24 cellular contexts compared by ENCODE assay signal in the genomic region with DNA sequence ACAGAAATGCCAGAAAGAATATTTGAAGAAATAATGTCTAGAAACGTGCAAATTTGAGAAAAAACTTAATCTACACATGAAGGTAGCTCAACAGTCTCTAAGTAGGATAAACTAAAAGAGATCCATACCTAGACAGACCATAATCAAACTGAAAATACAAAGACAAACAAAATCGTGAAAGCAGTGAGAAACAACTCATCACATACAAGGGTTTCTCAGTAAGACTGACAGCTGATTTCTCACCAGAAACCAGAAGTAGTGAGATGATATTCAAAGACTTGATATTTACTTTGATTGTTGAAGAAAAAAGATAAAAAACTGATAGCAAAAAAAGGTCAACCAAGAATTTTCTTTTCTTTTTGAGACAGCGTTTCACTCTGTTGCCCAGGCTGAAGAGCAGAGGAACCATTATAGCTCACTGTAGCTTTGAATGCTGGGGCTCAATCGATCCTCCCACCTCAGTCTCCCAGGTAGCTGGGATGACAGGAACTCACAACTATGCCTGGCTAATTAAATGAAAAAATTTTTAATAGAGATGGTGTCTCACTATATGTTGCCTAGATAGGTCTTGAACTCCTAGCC. TPM values are rescaled to one million over a fixed set of nuclear protein-coding genes. Genes with fewer than 3 reads are reported as not detected.
DNase-seq lines count a peak whose midpoint lies in the region; ATAC-seq, FAIRE-seq and TF ChIP-seq lines count a peak whose summit lies in the region.
"Had no signal": no experiment of that assay in that cellular context is flagged by ENCODE, and none has a peak within 500 bp of the region (broad histone marks: within the 10 kb centered on the region; RNA-seq: fewer than 3 reads in every experiment).

No MANE protein-coding gene starts in this region.

- CTCF ChIA-PET in activated CD8-positive, alpha-beta T cell treated with anti-CD3 and anti-CD28 coated beads for 36 hours (lab: Charles Lee): interaction anchor here (0.6 kb wide), 1 partner anchor 59 kb away, joined by 3 read pairs; no protein-coding TSS in a partner anchor
- CTCF ChIA-PET in activated CD8-positive, alpha-beta T cell treated with anti-CD3 and anti-CD28 coated beads, Interleukin-2, amount 10 ng/mL, durations not matched to agents 7 days and 5 days (lab: Charles Lee): no interaction called here
- CTCF ChIA-PET in activated naive CD4-positive, alpha-beta T cell treated with anti-CD3 and anti-CD28 coated beads for 36 hours (lab: Charles Lee): interaction anchor here (1.5 kb wide), 1 partner anchor 38 kb away, joined by 4 read pairs; no protein-coding TSS in a partner anchor

- H3K27me3 Mint-ChIP-seq in activated CD8-positive, alpha-beta T cell treated with anti-CD3 and anti-CD28 coated beads for 36 hours: no peaks in the 10 kb centered on the region
- no peaks in the 10 kb centered on the region for H3K27me3 Mint-ChIP-seq in activated CD8-positive, alpha-beta T cell treated with anti-CD3 and anti-CD28 coated beads, Interleukin-2, amount 10 ng/mL, durations not matched to agents 7 days and 5 days (ENCODE audit: low read depth)
- H3K27me3 Mint-ChIP-seq in activated naive CD4-positive, alpha-beta T cell treated with anti-CD3 and anti-CD28 coated beads for 36 hours (ENCODE audit: low read depth): no peaks in the 10 kb centered on the region
- H3K27me3 Mint-ChIP-seq in activated T-helper 2 cell treated with anti-CD3 and anti-CD28 coated beads, Interferon-gamma antibody, Interleukin-2, Interleukin-4, amounts not matched to agents 10 μg/mL and 5 μg/mL and 100 μg/mL, durations not matched to agents 14 hours and 24 hours and 36 hours (ENCODE audit: low read depth): no peaks in the 10 kb centered on the region
- H3K27me3 Mint-ChIP-seq: CD4-positive, alpha-beta memory T cell had no signal

- POLR2A ChIA-PET in activated CD8-positive, alpha-beta T cell treated with anti-CD3 and anti-CD28 coated beads for 36 hours (lab: Charles Lee): interaction anchor here (0.8 to 0.9 kb wide), 4 partner anchors 10 to 54 kb away, joined by 3 read pairs; no protein-coding TSS in a partner anchor
- POLR2A ChIA-PET in activated CD8-positive, alpha-beta T cell treated with anti-CD3 and anti-CD28 coated beads, Interleukin-2, amount 10 ng/mL, durations not matched to agents 7 days and 5 days (lab: Charles Lee): no interaction called here

- H3K4me3 Mint-ChIP-seq in activated CD8-positive, alpha-beta T cell treated with anti-CD3 and anti-CD28 coated beads for 36 hours: no peak overlapping the region
- H3K4me3 Mint-ChIP-seq in activated CD8-positive, alpha-beta T cell treated with anti-CD3 and anti-CD28 coated beads, Interleukin-2, amount 10 ng/mL, durations not matched to agents 7 days and 5 days: no peak overlapping the region
- no peak overlapping the region for H3K4me3 Mint-ChIP-seq in activated naive CD4-positive, alpha-beta T cell treated with anti-CD3 and anti-CD28 coated beads for 36 hours
- no peak overlapping the region for H3K4me3 Mint-ChIP-seq in activated T-helper 2 cell treated with anti-CD3 and anti-CD28 coated beads, Interferon-gamma antibody, Interleukin-2, Interleukin-4, amounts not matched to agents 10 μg/mL and 5 μg/mL and 100 μg/mL, durations not matched to agents 14 hours and 24 hours and 36 hours (ENCODE audit: low read depth)
- no peak overlapping the region for H3K4me3 Mint-ChIP-seq in stimulated activated effector memory CD8-positive, alpha-beta T cell treated with anti-CD3 and anti-CD28 coated beads, Interleukin-12 subunit alpha, Interleukin-12 subunit beta, amount 100 ng/mL, for 72 hours
- H3K4me3 Mint-ChIP-seq: CD4-positive, alpha-beta memory T cell had no signal

- intact Hi-C loops in activated CD8-positive, alpha-beta T cell treated with anti-CD3 and anti-CD28 coated beads for 36 hours (cut with micrococcal nuclease): no loop called here
- intact Hi-C loops in activated naive CD4-positive, alpha-beta T cell treated with anti-CD3 and anti-CD28 coated beads for 36 hours (cut with micrococcal nuclease): loop anchor here (5.0 kb wide), 1 partner anchor 68 kb away; no protein-coding TSS in a partner anchor
- intact Hi-C loops in activated T-helper 2 cell treated with anti-CD3 and anti-CD28 coated beads, Interferon-gamma antibody, Interleukin-2, Interleukin-4, amounts not matched to agents 10 μg/mL and 5 μg/mL and 100 μg/mL, durations not matched to agents 14 hours and 24 hours and 36 hours (cut with micrococcal nuclease): no loop called here

- TF ChIP-seq POLR2A in GM12892 (IDR thresholded peaks at IDR 0.05; ENCODE audit: low read depth, low read length): no peak

- H3K9me3 Mint-ChIP-seq in activated CD8-positive, alpha-beta T cell treated with anti-CD3 and anti-CD28 coated beads for 36 hours: peaks cover 11% of the 10 kb centered on the region
- peaks cover 13% of the 10 kb centered on the region for H3K9me3 Mint-ChIP-seq in activated CD8-positive, alpha-beta T cell treated with anti-CD3 and anti-CD28 coated beads, Interleukin-2, amount 10 ng/mL, durations not matched to agents 7 days and 5 days (ENCODE audit: insufficient read depth)
- peaks cover 5 to 24% of the 10 kb centered on the region in 2 donors for H3K9me3 Mint-ChIP-seq in activated naive CD4-positive, alpha-beta T cell treated with anti-CD3 and anti-CD28 coated beads, Interleukin-2, amount 50 U/mL, for 72 hours
- peaks cover 21% of the 10 kb centered on the region for H3K9me3 Mint-ChIP-seq in activated naive CD4-positive, alpha-beta T cell treated with anti-CD3 and anti-CD28 coated beads for 36 hours
- peaks cover 41% of the 10 kb centered on the region for H3K9me3 Mint-ChIP-seq in activated T-helper 2 cell treated with anti-CD3 and anti-CD28 coated beads, Interferon-gamma antibody, Interleukin-2, Interleukin-4, amounts not matched to agents 10 μg/mL and 5 μg/mL and 100 μg/mL, durations not matched to agents 14 hours and 24 hours and 36 hours
- H3K9me3 Mint-ChIP-seq in stimulated activated effector memory CD8-positive, alpha-beta T cell treated with anti-CD3 and anti-CD28 coated beads, Interleukin-12 subunit alpha, Interleukin-12 subunit beta, amount 100 ng/mL, for 72 hours: no peaks in the 10 kb centered on the region

- FAIRE-seq in GM12892 (lab: Jason Lieb, UNC): no peak
- FAIRE-seq: A204.1, RCC 7860 had no signal

- H3K4me1 Mint-ChIP-seq in activated CD8-positive, alpha-beta T cell treated with anti-CD3 and anti-CD28 coated beads for 36 hours (ENCODE audit: low read depth): peaks cover 58% of the 10 kb centered on the region
- peaks cover 18% of the 10 kb centered on the region for H3K4me1 Mint-ChIP-seq in activated CD8-positive, alpha-beta T cell treated with anti-CD3 and anti-CD28 coated beads, Interleukin-2, amount 10 ng/mL, durations not matched to agents 7 days and 5 days (ENCODE audit: low read depth)
- H3K4me1 Mint-ChIP-seq in activated naive CD4-positive, alpha-beta T cell treated with anti-CD3 and anti-CD28 coated beads for 36 hours (ENCODE audit: low read depth): peaks cover 64% of the 10 kb centered on the region
- peaks cover 19% of the 10 kb centered on the region for H3K4me1 Mint-ChIP-seq in activated T-helper 2 cell treated with anti-CD3 and anti-CD28 coated beads, Interferon-gamma antibody, Interleukin-2, Interleukin-4, amounts not matched to agents 10 μg/mL and 5 μg/mL and 100 μg/mL, durations not matched to agents 14 hours and 24 hours and 36 hours (ENCODE audit: low read depth)
- H3K4me1 Mint-ChIP-seq in stimulated activated effector memory CD8-positive, alpha-beta T cell treated with anti-CD3 and anti-CD28 coated beads, Interleukin-12 subunit alpha, Interleukin-12 subunit beta, amount 100 ng/mL, for 72 hours: peaks cover 56% of the 10 kb centered on the region

- DNase-seq in activated CD8-positive, alpha-beta T cell treated with anti-CD3 and anti-CD28 coated beads for 36 hours: no peak
- DNase-seq in activated CD8-positive, alpha-beta T cell treated with anti-CD3 and anti-CD28 coated beads, Interleukin-2, amount 10 ng/mL, durations not matched to agents 7 days and 5 days: no peak
- no peak for DNase-seq in activated naive CD4-positive, alpha-beta T cell treated with anti-CD3 and anti-CD28 coated beads, Interleukin-2, amount 50 U/mL, for 72 hours (ENCODE audit: low spot score in 2 of 2)
- no peak for DNase-seq in activated naive CD4-positive, alpha-beta T cell treated with anti-CD3 and anti-CD28 coated beads for 36 hours
- DNase-seq in activated T-helper 2 cell treated with anti-CD3 and anti-CD28 coated beads, Interferon-gamma antibody, Interleukin-2, Interleukin-4, amounts not matched to agents 10 μg/mL and 5 μg/mL and 100 μg/mL, durations not matched to agents 14 hours and 24 hours and 36 hours (ENCODE audit: low spot score): no peak
- DNase-seq in stimulated activated effector memory CD8-positive, alpha-beta T cell treated with anti-CD3 and anti-CD28 coated beads, Interleukin-12 subunit alpha, Interleukin-12 subunit beta, amount 100 ng/mL, for 72 hours (ENCODE audit: low spot score in 2 of 2): no peak
- DNase-seq in GM12892 (ENCODE audit: insufficient read length) (no peak), midbrain (lab: John Stamatoyannopoulos, UW) (no peak)
- DNase-seq: AML-193; C1 segment of cervical spinal cord; CD4-positive, alpha-beta memory T cell; COR-L47; DMS53; GOT3; HCEC 1CT; IMR-90; MM.1S; NCI-H2029; NCI-H446; NCI-H524 treated with DMSO at 0.1 percent for 48 hours; NCI-H774; SIG-M5 had no signal

- TF ChIP-seq CTCF in activated CD8-positive, alpha-beta T cell treated with anti-CD3 and anti-CD28 coated beads for 36 hours (IDR thresholded peaks at IDR 0.05): no peak

- ATAC-seq in activated CD8-positive, alpha-beta T cell treated with anti-CD3 and anti-CD28 coated beads for 36 hours: no peak
- ATAC-seq in activated CD8-positive, alpha-beta T cell treated with anti-CD3 and anti-CD28 coated beads, Interleukin-2, amount 10 ng/mL, durations not matched to agents 7 days and 5 days: no peak
- ATAC-seq in activated naive CD4-positive, alpha-beta T cell treated with anti-CD3 and anti-CD28 coated beads, Interleukin-2, amount 50 U/mL, for 72 hours: peak; percentile 44 to 70
- peak; percentile 77 for ATAC-seq in stimulated activated effector memory CD8-positive, alpha-beta T cell treated with anti-CD3 and anti-CD28 coated beads, Interleukin-12 subunit alpha, Interleukin-12 subunit beta, amount 100 ng/mL, for 72 hours

- H3K27ac Mint-ChIP-seq in activated CD8-positive, alpha-beta T cell treated with anti-CD3 and anti-CD28 coated beads for 36 hours: peak overlapping the region; percentile 30
- no peak overlapping the region for H3K27ac Mint-ChIP-seq in activated CD8-positive, alpha-beta T cell treated with anti-CD3 and anti-CD28 coated beads, Interleukin-2, amount 10 ng/mL, durations not matched to agents 7 days and 5 days
- peak overlapping the region in 1 of 2 donors; percentile 5 for H3K27ac Mint-ChIP-seq in activated naive CD4-positive, alpha-beta T cell treated with anti-CD3 and anti-CD28 coated beads, Interleukin-2, amount 50 U/mL, for 72 hours
- no peak overlapping the region for H3K27ac Mint-ChIP-seq in activated naive CD4-positive, alpha-beta T cell treated with anti-CD3 and anti-CD28 coated beads for 36 hours
- peak overlapping the region; percentile 22 for H3K27ac Mint-ChIP-seq in activated T-helper 2 cell treated with anti-CD3 and anti-CD28 coated beads, Interferon-gamma antibody, Interleukin-2, Interleukin-4, amounts not matched to agents 10 μg/mL and 5 μg/mL and 100 μg/mL, durations not matched to agents 14 hours and 24 hours and 36 hours
- H3K27ac Mint-ChIP-seq in stimulated activated effector memory CD8-positive, alpha-beta T cell treated with anti-CD3 and anti-CD28 coated beads, Interleukin-12 subunit alpha, Interleukin-12 subunit beta, amount 100 ng/mL, for 72 hours: no peak overlapping the region

- H3K36me3 Mint-ChIP-seq in activated CD8-positive, alpha-beta T cell treated with anti-CD3 and anti-CD28 coated beads for 36 hours (ENCODE audit: low read depth): peaks cover 69% of the 10 kb centered on the region
- peaks cover 92% of the 10 kb centered on the region for H3K36me3 Mint-ChIP-seq in activated CD8-positive, alpha-beta T cell treated with anti-CD3 and anti-CD28 coated beads, Interleukin-2, amount 10 ng/mL, durations not matched to agents 7 days and 5 days (ENCODE audit: low read depth)
- peaks cover 47 to 70% of the 10 kb centered on the region in 2 donors for H3K36me3 Mint-ChIP-seq in activated naive CD4-positive, alpha-beta T cell treated with anti-CD3 and anti-CD28 coated beads, Interleukin-2, amount 50 U/mL, for 72 hours
- H3K36me3 Mint-ChIP-seq in activated naive CD4-positive, alpha-beta T cell treated with anti-CD3 and anti-CD28 coated beads for 36 hours (ENCODE audit: low read depth): peaks cover 66% of the 10 kb centered on the region
- peaks cover 77% of the 10 kb centered on the region for H3K36me3 Mint-ChIP-seq in activated T-helper 2 cell treated with anti-CD3 and anti-CD28 coated beads, Interferon-gamma antibody, Interleukin-2, Interleukin-4, amounts not matched to agents 10 μg/mL and 5 μg/mL and 100 μg/mL, durations not matched to agents 14 hours and 24 hours and 36 hours (ENCODE audit: low read depth)
- peaks cover 73% of the 10 kb centered on the region for H3K36me3 Mint-ChIP-seq in stimulated activated effector memory CD8-positive, alpha-beta T cell treated with anti-CD3 and anti-CD28 coated beads, Interleukin-12 subunit alpha, Interleukin-12 subunit beta, amount 100 ng/mL, for 72 hours

RNA-seq across cellular contexts. Expression of gene NPAT, which starts 17.4 kb away (rescaled TPM):
- 10 to 100 TPM; 32.1 to 37.1 TPM for total RNA-seq in activated CD8-positive, alpha-beta T cell treated with anti-CD3 and anti-CD28 coated beads for 36 hours
- total RNA-seq in activated CD8-positive, alpha-beta T cell treated with anti-CD3 and anti-CD28 coated beads, Interleukin-2, amount 10 ng/mL, durations not matched to agents 7 days and 5 days: 10 to 100 TPM; 46.7 to 57.2 TPM
- total RNA-seq in activated naive CD4-positive, alpha-beta T cell treated with anti-CD3 and anti-CD28 coated beads, Interleukin-2, amount 50 U/mL, for 72 hours: 10 to 100 TPM; 27.4 to 52.9 TPM
- total RNA-seq in activated naive CD4-positive, alpha-beta T cell treated with anti-CD3 and anti-CD28 coated beads for 36 hours: 10 to 100 TPM; 22.2 to 22.3 TPM
- 25.6 and 28.5 TPM in 2 replicates for total RNA-seq in activated T-helper 2 cell treated with anti-CD3 and anti-CD28 coated beads, Interferon-gamma antibody, Interleukin-2, Interleukin-4, amounts not matched to agents 10 μg/mL and 5 μg/mL and 100 μg/mL, durations not matched to agents 14 hours and 24 hours and 36 hours
- polyA plus RNA-seq in GM12892 (2012; ENCODE audit: missing spikeins): 13.1 TPM

RNA-seq across cellular contexts. Expression of gene ATM, which starts 17.9 kb away (rescaled TPM):
- 10 to 100 TPM; 75.8 to 77.5 TPM for total RNA-seq in activated CD8-positive, alpha-beta T cell treated with anti-CD3 and anti-CD28 coated beads for 36 hours
- 100 to 1,000 TPM; 206 to 214 TPM for total RNA-seq in activated CD8-positive, alpha-beta T cell treated with anti-CD3 and anti-CD28 coated beads, Interleukin-2, amount 10 ng/mL, durations not matched to agents 7 days and 5 days
- 10 to 100 TPM; 36.4 to 81.3 TPM for total RNA-seq in activated naive CD4-positive, alpha-beta T cell treated with anti-CD3 and anti-CD28 coated beads, Interleukin-2, amount 50 U/mL, for 72 hours
- 10 to 100 TPM; 29.5 to 30.6 TPM for total RNA-seq in activated naive CD4-positive, alpha-beta T cell treated with anti-CD3 and anti-CD28 coated beads for 36 hours
- total RNA-seq in activated T-helper 2 cell treated with anti-CD3 and anti-CD28 coated beads, Interferon-gamma antibody, Interleukin-2, Interleukin-4, amounts not matched to agents 10 μg/mL and 5 μg/mL and 100 μg/mL, durations not matched to agents 14 hours and 24 hours and 36 hours: 34.1 and 34.7 TPM in 2 replicates
- polyA plus RNA-seq in GM12892 (2012; ENCODE audit: missing spikeins): 55.5 TPM

Comparison
In these comparisons a context has a peak if more than half of its experiments do, and no peak if none do; other contexts are left out.
1. H3K27ac Mint-ChIP-seq: peak in activated CD8-positive, alpha-beta T cell treated with anti-CD3 and anti-CD28 coated beads for 36 hours (single experiment) and activated T-helper 2 cell treated with anti-CD3 and anti-CD28 coated beads, Interferon-gamma antibody, Interleukin-2, Interleukin-4, amounts not matched to agents 10 μg/mL and 5 μg/mL and 100 μg/mL, durations not matched to agents 14 hours and 24 hours and 36 hours (single experiment); none in activated CD8-positive, alpha-beta T cell treated with anti-CD3 and anti-CD28 coated beads, Interleukin-2, amount 10 ng/mL, durations not matched to agents 7 days and 5 days (single experiment), activated naive CD4-positive, alpha-beta T cell treated with anti-CD3 and anti-CD28 coated beads for 36 hours (single experiment) and stimulated activated effector memory CD8-positive, alpha-beta T cell treated with anti-CD3 and anti-CD28 coated beads, Interleukin-12 subunit alpha, Interleukin-12 subunit beta, amount 100 ng/mL, for 72 hours (single experiment).
2. ATAC-seq: peak in activated naive CD4-positive, alpha-beta T cell treated with anti-CD3 and anti-CD28 coated beads, Interleukin-2, amount 50 U/mL, for 72 hours (2 of 2) and stimulated activated effector memory CD8-positive, alpha-beta T cell treated with anti-CD3 and anti-CD28 coated beads, Interleukin-12 subunit alpha, Interleukin-12 subunit beta, amount 100 ng/mL, for 72 hours (single experiment); none in activated CD8-positive, alpha-beta T cell treated with anti-CD3 and anti-CD28 coated beads for 36 hours (single experiment) and activated CD8-positive, alpha-beta T cell treated with anti-CD3 and anti-CD28 coated beads, Interleukin-2, amount 10 ng/mL, durations not matched to agents 7 days and 5 days (single experiment).